In the genomic region with DNA sequence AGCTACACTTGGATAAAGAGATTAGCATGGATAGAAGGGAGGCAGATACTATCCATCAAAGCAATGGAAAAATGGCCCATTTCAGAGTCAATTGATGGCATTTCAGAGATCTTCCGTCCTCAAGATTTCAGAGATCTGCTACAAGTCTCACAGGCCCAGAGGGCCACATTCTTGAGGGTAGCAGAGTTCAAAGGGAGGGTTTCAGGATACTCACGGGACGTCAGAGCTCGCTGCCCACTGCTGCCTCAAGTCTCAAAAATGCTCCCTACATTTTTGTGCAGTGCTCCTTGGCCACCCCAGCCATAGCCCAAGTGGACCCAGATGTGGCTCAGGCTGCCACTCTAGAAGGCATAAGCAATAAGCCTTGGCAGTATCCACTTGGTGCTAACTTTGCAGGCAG, we compare ENCODE assay signal across 23 cellular contexts.
"Had no signal": no experiment of that assay in that cellular context is flagged by ENCODE, and none has a peak within 500 bp of the region (broad histone marks: within the 10 kb centered on the region; RNA-seq: fewer than 3 reads in every experiment).

No MANE protein-coding gene starts in this region.

- H3K4me1 Mint-ChIP-seq: memory B cell; naive B cell; neural crest cell; stimulated activated memory B cell treated with anti-CD40 and anti-IgM and Interleukin-4, amounts not matched to agents 10 μg/mL and 1 μg/mL and 100 μg/mL, for 72 hours had no signal

- H3K27ac Mint-ChIP-seq: memory B cell; naive B cell; natural killer cell treated with Interleukin-12 subunit alpha and Interleukin-12 subunit beta and Interleukin-15 and Interleukin-18, amount 100 ng/mL, for 72 hours; stimulated activated memory B cell treated with anti-CD40 and anti-IgM and Interleukin-4, amounts not matched to agents 10 μg/mL and 1 μg/mL and 100 μg/mL, for 72 hours; type B pancreatic cell had no signal

- H3K4me3 Mint-ChIP-seq: memory B cell; naive B cell; natural killer cell treated with Interleukin-12 subunit alpha and Interleukin-12 subunit beta and Interleukin-15 and Interleukin-18, amount 100 ng/mL, for 72 hours; neural crest cell; stimulated activated memory B cell treated with anti-CD40 and anti-IgM and Interleukin-4, amounts not matched to agents 10 μg/mL and 1 μg/mL and 100 μg/mL, for 72 hours; type B pancreatic cell had no signal

- ATAC-seq: left colon; mucosa of descending colon; natural killer cell treated with Interleukin-12 subunit alpha and Interleukin-12 subunit beta and Interleukin-15 and Interleukin-18, amount 100 ng/mL, for 72 hours; psoas muscle; stimulated activated memory B cell treated with anti-CD40 and anti-IgM and Interleukin-4, amounts not matched to agents 10 μg/mL and 1 μg/mL and 100 μg/mL, for 72 hours; stimulated activated naive CD8-positive, alpha-beta T cell treated with anti-CD3 and anti-CD28 coated beads, Interleukin-15, Interleukin-2, amounts not matched to agents 100 U/mL and 50 U/mL, for 24 hours had no signal

- H3K9me3 ChIP-seq: testis had no signal

- H3K36me3 ChIP-seq: right lobe of liver, tibial artery had no signal

- H3K4me1 ChIP-seq: psoas muscle, right lobe of liver, tibial artery had no signal

- H3K4me3 ChIP-seq: dorsolateral prefrontal cortex, lung, mucosa of descending colon, psoas muscle, right lobe of liver, testis, tibial artery had no signal

- DNase-seq: caudate nucleus; cerebellar nuclear complex; cortex of kidney; dorsolateral prefrontal cortex; effector CD4-positive, alpha-beta T cell; left colon; mucosa of descending colon; naive B cell; psoas muscle; right lobe of liver; small intestine; stimulated activated CD4-positive, alpha-beta T cell treated with anti-CD3 and anti-CD28 coated beads, Interleukin-2, amount 100 ng/mL, for 24 hours; stimulated activated CD4-positive, alpha-beta T cell treated with anti-CD3 and anti-CD28 coated beads, Interleukin-4, amount 100 ng/mL, for 24 hours; stimulated activated naive CD8-positive, alpha-beta T cell treated with anti-CD3 and anti-CD28 coated beads, Interleukin-15, Interleukin-2, amounts not matched to agents 100 U/mL and 50 U/mL, for 24 hours; substantia nigra; testis; tibial artery had no signal

- H3K27ac ChIP-seq: dorsolateral prefrontal cortex, psoas muscle, right lobe of liver, testis, tibial artery had no signal

- H3K27me3 Mint-ChIP-seq: type B pancreatic cell had no signal

- H3K27me3 ChIP-seq: dorsolateral prefrontal cortex, right lobe of liver, testis, tibial artery had no signal

- H3K36me3 Mint-ChIP-seq: type B pancreatic cell had no signal
